Comparison of ENCODE assay signal across 7 cellular contexts in the genomic region with DNA sequence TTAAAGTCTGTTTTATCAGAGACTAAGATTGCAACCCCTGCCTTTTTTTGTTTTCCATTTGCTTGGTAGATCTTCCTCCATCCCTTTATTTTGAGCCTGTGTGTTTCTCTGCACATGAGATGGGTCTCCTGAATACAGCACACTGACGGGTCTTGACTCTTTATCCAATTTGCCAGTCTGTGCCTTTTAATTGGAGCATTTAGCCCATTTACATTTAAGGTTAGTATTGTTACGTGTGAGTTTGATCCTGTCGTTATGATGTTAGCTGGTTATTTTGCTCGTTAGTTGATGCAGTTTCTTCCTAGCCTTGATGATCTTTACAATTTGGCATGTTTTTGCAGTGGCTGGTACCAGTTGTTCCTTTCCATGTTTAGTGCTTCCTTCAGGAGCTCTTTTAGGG.
DNase-seq lines count a peak whose midpoint lies in the region; ATAC-seq lines count a peak whose summit lies in the region.
"Not testable (repeated sequence)": the region's sequence is repeated elsewhere in the genome, so short reads cannot be mapped to it uniquely, and the experiment has no call there.

No MANE protein-coding gene starts in this region.

- not testable (repeated sequence) for H3K9me3 ChIP-seq in CD8-positive, alpha-beta memory T cell (ENCODE audit: low read length)

- POLR2A ChIA-PET in CD8-positive, alpha-beta memory T cell (lab: Charles Lee): interaction anchor here (1.2 kb wide), 2 partner anchors 72 to 83 kb away, joined by 3 to 5 read pairs; a partner anchor contains a TSS
- POLR2A ChIA-PET in activated CD4-positive, alpha-beta T cell treated with anti-CD3 and anti-CD28 coated beads for 36 hours (lab: Charles Lee): not testable (repeated sequence)

- H3K36me3 Mint-ChIP-seq in CD8-positive, alpha-beta memory T cell: peaks cover 7 to 76% (median 27%) of the 10 kb centered on the region in 3 donors
- peaks cover 68% of the 10 kb centered on the region for H3K36me3 Mint-ChIP-seq in activated CD4-positive, alpha-beta T cell treated with anti-CD3 and anti-CD28 coated beads for 36 hours (ENCODE audit: low read depth)
- H3K36me3 Mint-ChIP-seq in activated CD8-positive, alpha-beta memory T cell treated with anti-CD3 and anti-CD28 coated beads, Interleukin-2, amount 10 ng/mL, durations not matched to agents 7 days and 5 days: peaks cover 77% of the 10 kb centered on the region
- H3K36me3 Mint-ChIP-seq in activated naive CD4-positive, alpha-beta T cell treated with anti-CD3 and anti-CD28 coated beads for 36 hours (ENCODE audit: low read depth): peaks cover 67% of the 10 kb centered on the region
- peaks cover 58% of the 10 kb centered on the region for H3K36me3 Mint-ChIP-seq in activated naive CD8-positive, alpha-beta T cell treated with anti-CD3 and anti-CD28 coated beads, Interleukin-2, amount 50 U/mL, for 24 hours (ENCODE audit: low read depth)
- peaks cover 0 to 13% (median 9%) of the 10 kb centered on the region in 3 donors for H3K36me3 Mint-ChIP-seq in immature natural killer cell
- H3K36me3 Mint-ChIP-seq in natural killer cell treated with Interleukin-12 subunit alpha and Interleukin-12 subunit beta and Interleukin-15 and Interleukin-18, amount 100 ng/mL, for 72 hours: peaks cover 19% of the 10 kb centered on the region

- not testable (repeated sequence) for H3K27me3 Mint-ChIP-seq in CD8-positive, alpha-beta memory T cell; activated CD4-positive, alpha-beta T cell treated with anti-CD3 and anti-CD28 coated beads for 36 hours; activated CD8-positive, alpha-beta memory T cell treated with anti-CD3 and anti-CD28 coated beads, Interleukin-2, amount 10 ng/mL, durations not matched to agents 7 days and 5 days; activated naive CD4-positive, alpha-beta T cell treated with anti-CD3 and anti-CD28 coated beads for 36 hours (ENCODE audit: low read depth); activated naive CD8-positive, alpha-beta T cell treated with anti-CD3 and anti-CD28 coated beads, Interleukin-2, amount 50 U/mL, for 24 hours; immature natural killer cell (ENCODE audit: low read depth in 3 of 3); natural killer cell treated with Interleukin-12 subunit alpha and Interleukin-12 subunit beta and Interleukin-15 and Interleukin-18, amount 100 ng/mL, for 72 hours

- CTCF ChIA-PET in CD8-positive, alpha-beta memory T cell (lab: Charles Lee): not testable (repeated sequence)
- CTCF ChIA-PET in activated CD4-positive, alpha-beta T cell treated with anti-CD3 and anti-CD28 coated beads for 36 hours (lab: Charles Lee): interaction anchor here (2.1 kb wide), 1 partner anchor 46 kb away, joined by 7 read pairs; no protein-coding TSS in a partner anchor
- CTCF ChIA-PET in activated CD8-positive, alpha-beta memory T cell treated with anti-CD3 and anti-CD28 coated beads, Interleukin-2, amount 10 ng/mL, durations not matched to agents 7 days and 5 days (lab: Charles Lee): interaction anchor here (1.3 to 1.5 kb wide), 2 partner anchors 46 to 55 kb away, joined by 3 to 4 read pairs; no protein-coding TSS in a partner anchor
- CTCF ChIA-PET in activated naive CD4-positive, alpha-beta T cell treated with anti-CD3 and anti-CD28 coated beads for 36 hours (lab: Charles Lee): interaction anchor here (0.6 kb wide), 1 partner anchor 38 kb away, joined by 4 read pairs; no protein-coding TSS in a partner anchor

- DNase-seq in CD8-positive, alpha-beta memory T cell; activated CD4-positive, alpha-beta T cell treated with anti-CD3 and anti-CD28 coated beads for 36 hours; activated CD8-positive, alpha-beta memory T cell treated with anti-CD3 and anti-CD28 coated beads, Interleukin-2, amount 10 ng/mL, durations not matched to agents 7 days and 5 days; activated naive CD4-positive, alpha-beta T cell treated with anti-CD3 and anti-CD28 coated beads for 36 hours; activated naive CD8-positive, alpha-beta T cell treated with anti-CD3 and anti-CD28 coated beads, Interleukin-2, amount 50 U/mL, for 24 hours; immature natural killer cell; natural killer cell treated with Interleukin-12 subunit alpha and Interleukin-12 subunit beta and Interleukin-15 and Interleukin-18, amount 100 ng/mL, for 72 hours (ENCODE audit: low spot score): not testable (repeated sequence)

- peak overlapping the region; percentile 13 to 69 (median 53) for H3K4me3 Mint-ChIP-seq in CD8-positive, alpha-beta memory T cell
- peak overlapping the region; percentile 3 for H3K4me3 Mint-ChIP-seq in activated CD4-positive, alpha-beta T cell treated with anti-CD3 and anti-CD28 coated beads for 36 hours
- H3K4me3 Mint-ChIP-seq in activated CD8-positive, alpha-beta memory T cell treated with anti-CD3 and anti-CD28 coated beads, Interleukin-2, amount 10 ng/mL, durations not matched to agents 7 days and 5 days; activated naive CD4-positive, alpha-beta T cell treated with anti-CD3 and anti-CD28 coated beads for 36 hours; activated naive CD8-positive, alpha-beta T cell treated with anti-CD3 and anti-CD28 coated beads, Interleukin-2, amount 50 U/mL, for 24 hours: not testable (repeated sequence)
- H3K4me3 Mint-ChIP-seq in immature natural killer cell: peak overlapping the region in 2 of 5 donors; percentile 11 to 13
- peak overlapping the region; percentile 26 for H3K4me3 Mint-ChIP-seq in natural killer cell treated with Interleukin-12 subunit alpha and Interleukin-12 subunit beta and Interleukin-15 and Interleukin-18, amount 100 ng/mL, for 72 hours

- H3K9me3 Mint-ChIP-seq in CD8-positive, alpha-beta memory T cell; activated CD8-positive, alpha-beta memory T cell treated with anti-CD3 and anti-CD28 coated beads, Interleukin-2, amount 10 ng/mL, durations not matched to agents 7 days and 5 days (ENCODE audit: low read depth); immature natural killer cell; natural killer cell treated with Interleukin-12 subunit alpha and Interleukin-12 subunit beta and Interleukin-15 and Interleukin-18, amount 100 ng/mL, for 72 hours: not testable (repeated sequence)
- H3K9me3 Mint-ChIP-seq in activated CD4-positive, alpha-beta T cell treated with anti-CD3 and anti-CD28 coated beads for 36 hours (ENCODE audit: low read depth): peaks cover 18% of the 10 kb centered on the region
- peaks cover 21% of the 10 kb centered on the region for H3K9me3 Mint-ChIP-seq in activated naive CD4-positive, alpha-beta T cell treated with anti-CD3 and anti-CD28 coated beads for 36 hours
- H3K9me3 Mint-ChIP-seq in activated naive CD8-positive, alpha-beta T cell treated with anti-CD3 and anti-CD28 coated beads, Interleukin-2, amount 50 U/mL, for 24 hours: peaks cover 20% of the 10 kb centered on the region

- H3K27ac Mint-ChIP-seq in CD8-positive, alpha-beta memory T cell: peak overlapping the region; percentile 22 to 97 (median 81)
- peak overlapping the region; percentile 21 for H3K27ac Mint-ChIP-seq in activated CD4-positive, alpha-beta T cell treated with anti-CD3 and anti-CD28 coated beads for 36 hours
- peak overlapping the region; percentile 5 for H3K27ac Mint-ChIP-seq in activated CD8-positive, alpha-beta memory T cell treated with anti-CD3 and anti-CD28 coated beads, Interleukin-2, amount 10 ng/mL, durations not matched to agents 7 days and 5 days
- H3K27ac Mint-ChIP-seq in activated naive CD4-positive, alpha-beta T cell treated with anti-CD3 and anti-CD28 coated beads for 36 hours: peak overlapping the region; percentile 39
- H3K27ac Mint-ChIP-seq in activated naive CD8-positive, alpha-beta T cell treated with anti-CD3 and anti-CD28 coated beads, Interleukin-2, amount 50 U/mL, for 24 hours: peak overlapping the region; percentile 51
- H3K27ac Mint-ChIP-seq in immature natural killer cell: peak overlapping the region in 4 of 6 donors; percentile 5 to 85 (median 22)
- peak overlapping the region in 1 of 2 donors; percentile 5 for H3K27ac Mint-ChIP-seq in natural killer cell treated with Interleukin-12 subunit alpha and Interleukin-12 subunit beta and Interleukin-15 and Interleukin-18, amount 100 ng/mL, for 72 hours

- peaks cover 31% of the 10 kb centered on the region for H3K4me1 ChIP-seq in CD8-positive, alpha-beta memory T cell (ENCODE audit: insufficient read depth, low read length)

- H3K4me3 ChIP-seq in CD8-positive, alpha-beta memory T cell (ENCODE audit: low read length): not testable (repeated sequence)

- H3K27me3 ChIP-seq in CD8-positive, alpha-beta memory T cell (ENCODE audit: insufficient read depth, low read length, poor library complexity, severe bottlenecking): not testable (repeated sequence)

- ATAC-seq in activated CD4-positive, alpha-beta T cell treated with anti-CD3 and anti-CD28 coated beads for 36 hours; activated CD8-positive, alpha-beta memory T cell treated with anti-CD3 and anti-CD28 coated beads, Interleukin-2, amount 10 ng/mL, durations not matched to agents 7 days and 5 days; activated naive CD8-positive, alpha-beta T cell treated with anti-CD3 and anti-CD28 coated beads, Interleukin-2, amount 50 U/mL, for 24 hours; natural killer cell treated with Interleukin-12 subunit alpha and Interleukin-12 subunit beta and Interleukin-15 and Interleukin-18, amount 100 ng/mL, for 72 hours: not testable (repeated sequence)

- intact Hi-C loops in activated CD4-positive, alpha-beta T cell treated with anti-CD3 and anti-CD28 coated beads for 36 hours (cut with DNase I, micrococcal nuclease); activated naive CD4-positive, alpha-beta T cell treated with anti-CD3 and anti-CD28 coated beads for 36 hours (cut with micrococcal nuclease): not testable (repeated sequence)

- H3K27ac ChIP-seq in CD8-positive, alpha-beta memory T cell (ENCODE audit: low read depth, low read length): not testable (repeated sequence)

- H3K4me1 Mint-ChIP-seq in CD8-positive, alpha-beta memory T cell: peaks cover 74 to 95% (median 89%) of the 10 kb centered on the region in 3 donors
- peaks cover 70% of the 10 kb centered on the region for H3K4me1 Mint-ChIP-seq in activated CD4-positive, alpha-beta T cell treated with anti-CD3 and anti-CD28 coated beads for 36 hours
- H3K4me1 Mint-ChIP-seq in activated CD8-positive, alpha-beta memory T cell treated with anti-CD3 and anti-CD28 coated beads, Interleukin-2, amount 10 ng/mL, durations not matched to agents 7 days and 5 days: peaks cover 65% of the 10 kb centered on the region
- H3K4me1 Mint-ChIP-seq in activated naive CD4-positive, alpha-beta T cell treated with anti-CD3 and anti-CD28 coated beads for 36 hours (ENCODE audit: low read depth): peaks cover 74% of the 10 kb centered on the region
- H3K4me1 Mint-ChIP-seq in activated naive CD8-positive, alpha-beta T cell treated with anti-CD3 and anti-CD28 coated beads, Interleukin-2, amount 50 U/mL, for 24 hours: peaks cover 76% of the 10 kb centered on the region
- H3K4me1 Mint-ChIP-seq in immature natural killer cell: peaks cover 81 to 97% of the 10 kb centered on the region in 2 donors
- H3K4me1 Mint-ChIP-seq in natural killer cell treated with Interleukin-12 subunit alpha and Interleukin-12 subunit beta and Interleukin-15 and Interleukin-18, amount 100 ng/mL, for 72 hours (ENCODE audit: low read depth in 2 of 2): peaks cover 64 to 72% of the 10 kb centered on the region in 2 donors

- not testable (repeated sequence) for H3K36me3 ChIP-seq in CD8-positive, alpha-beta memory T cell (ENCODE audit: insufficient read depth, low read length)
